In the genomic region with DNA sequence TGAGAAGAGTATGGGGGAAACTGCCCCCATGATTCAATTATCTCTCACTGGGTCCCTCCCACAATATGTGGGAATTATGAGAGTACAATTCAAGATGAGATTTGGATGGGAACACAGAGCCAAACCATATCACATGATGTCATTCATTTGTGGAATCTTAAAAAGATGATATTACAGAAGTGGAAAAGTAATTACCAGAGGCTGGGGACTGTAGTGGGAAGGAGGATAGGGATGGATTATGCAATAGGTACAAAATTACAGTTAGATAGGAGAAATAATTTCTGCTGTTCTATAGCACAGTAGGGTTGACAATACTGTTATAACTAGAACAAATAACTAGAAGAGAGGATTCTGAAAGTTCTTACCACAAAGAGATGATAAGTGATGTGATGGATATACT, we compare ENCODE assay signal across 34 cellular contexts.
"Had no signal": no experiment of that assay in that cellular context is flagged by ENCODE, and none has a peak within 500 bp of the region (broad histone marks: within the 10 kb centered on the region; RNA-seq: fewer than 3 reads in every experiment).

No MANE protein-coding gene starts in this region.

- H3K4me3 ChIP-seq: adrenal gland, body of pancreas, breast epithelium had no signal

- H3K27me3 ChIP-seq: adrenal gland, body of pancreas, breast epithelium had no signal

- H3K4me1 ChIP-seq: adrenal gland, body of pancreas, breast epithelium had no signal

- DNase-seq: activated B cell treated with CpG ODN at 0.5 μM for 24 hours; activated CD4-positive, alpha-beta memory T cell treated with anti-CD3 and anti-CD28 coated beads for 36 hours; activated CD4-positive, alpha-beta T cell treated with anti-CD3 and anti-CD28 coated beads for 4 hours; activated CD4-positive, alpha-beta T cell treated with anti-CD3 and anti-CD28 coated beads, Interleukin-2, amount 10 ng/mL, durations not matched to agents 24 days and 14 days; activated CD4-positive, alpha-beta T cell treated with anti-CD3 and anti-CD28 coated beads, Interleukin-2, amount 50 U/mL, for 1 hour; activated CD4-positive, alpha-beta T cell treated with anti-CD3 and anti-CD28 coated beads, Interleukin-2, amount 50 U/mL, for 4 hours; activated CD4-positive, CD25-positive, alpha-beta regulatory T cell treated with anti-CD3 and anti-CD28 coated beads, Interleukin-2, amount 50 U/mL, for 72 hours; activated CD8-positive, alpha-beta memory T cell treated with anti-CD3 and anti-CD28 coated beads, Interleukin-2, amount 50 U/mL, for 4 hours; activated CD8-positive, alpha-beta T cell treated with anti-CD3 and anti-CD28 coated beads for 36 hours; activated effector memory CD4-positive, alpha-beta T cell treated with anti-CD3 and anti-CD28 coated beads, Interleukin-2, amount 50 U/mL, for 16 hours; activated gamma-delta T cell treated with Interleukin-2 at 50 U/mL for 16 hours; activated naive CD4-positive, alpha-beta T cell; activated naive CD4-positive, alpha-beta T cell treated with anti-CD3 and anti-CD28 coated beads for 36 hours; activated naive CD4-positive, alpha-beta T cell treated with anti-CD3 and anti-CD28 coated beads, Interleukin-2, amount 50 U/mL, for 16 hours; activated naive CD8-positive, alpha-beta T cell treated with anti-CD3 and anti-CD28 coated beads for 36 hours; activated T-cell treated with anti-CD3 and anti-CD28 coated beads for 4 hours; activated T-cell treated with anti-CD3 and anti-CD28 coated beads, Interleukin-2, amount 50 U/mL, for 1 hour; activated T-cell treated with anti-CD3 and anti-CD28 coated beads, Interleukin-2, amount 50 U/mL, for 4 hours; activated T-cell treated with anti-CD3 and anti-CD28 coated beads, Interleukin-2, amount 50 U/mL, for 72 hours; adrenal gland; amniotic stem cell; aorta; body of pancreas; brain microvascular endothelial cell; central memory CD4-positive, alpha-beta T cell; T-helper 2 cell; T-helper 9 cell had no signal

- H3K9me3 ChIP-seq: adrenal gland, body of pancreas, breast epithelium had no signal

- H3K36me3 ChIP-seq: adrenal gland, brain microvascular endothelial cell, breast epithelium had no signal

- ATAC-seq: activated CD8-positive, alpha-beta T cell treated with anti-CD3 and anti-CD28 coated beads for 36 hours; activated naive CD4-positive, alpha-beta T cell treated with anti-CD3 and anti-CD28 coated beads, Interleukin-2, amount 50 U/mL, for 72 hours; activated T-cell treated with anti-CD3 and anti-CD28 coated beads, Interleukin-2, amount 50 U/mL, for 4 hours; activated T-cell treated with anti-CD3 and anti-CD28 coated beads, Interleukin-2, amount 50 U/mL, for 72 hours; activated T-helper 17 cell treated with anti-CD3 and anti-CD28 coated beads, Interleukin-2, amount 50 U/mL, for 72 hours; body of pancreas had no signal

- H3K27ac ChIP-seq: adrenal gland, body of pancreas, brain microvascular endothelial cell, breast epithelium, VCaP had no signal

- FAIRE-seq: astrocyte, colon, TTC549 had no signal
